8 cellular contexts compared by ENCODE assay signal in genomic region chr1:6199298-6200187, GRCh38. TPM values are rescaled to one million over a fixed set of nuclear protein-coding genes. Genes with fewer than 3 reads are reported as not detected.
DNase-seq lines count a peak whose midpoint lies in the region; ATAC-seq and TF ChIP-seq lines count a peak whose summit lies in the region.

RPL22 (minus strand) TSS chr1:6199595; CDS start chr1:6199573, 22 bp downstream.

- H3K9ac ChIP-seq in BLaER1 = peak within 1 kb of the TSS; percentile 99

- POLR2A ChIA-PET in activated CD4-positive, alpha-beta T cell treated with anti-CD3 and anti-CD28 coated beads, Interleukin-2, amount 10 ng/mL, durations not matched to agents 7 days and 5 days (lab: Charles Lee) = no interaction called here

- H4K20me1 ChIP-seq in BLaER1 = peaks cover 47% of the 10 kb centered on the region

- peak within 1 kb of the TSS; percentile 99 for H3K27ac ChIP-seq in BLaER1
- H3K27ac ChIP-seq in coronary artery = peak within 1 kb of the TSS; percentile 53 to 80
- H3K27ac ChIP-seq in layer of hippocampus (ENCODE audit: low read depth, low read length) = peak within 1 kb of the TSS; percentile 54

- H3K27ac Mint-ChIP-seq in activated CD4-positive, alpha-beta T cell treated with anti-CD3 and anti-CD28 coated beads, Interleukin-2, amount 10 ng/mL, durations not matched to agents 7 days and 5 days = peak within 1 kb of the TSS; percentile 83

- peaks cover 36% of the 10 kb centered on the region for H3K36me3 ChIP-seq in BLaER1

- peaks cover 6% of the 10 kb centered on the region for H3K27me3 ChIP-seq in BLaER1
- peaks cover 2% of the 10 kb centered on the region for H3K27me3 ChIP-seq in layer of hippocampus (ENCODE audit: control insufficient read depth, insufficient read depth, low read length)

- no peaks in the 10 kb centered on the region for H3K9me3 ChIP-seq in BLaER1

- ATAC-seq in GM19328 (IDR thresholded peaks at IDR 0.05; ENCODE audit: unreplicated experiment) = peak; percentile 95
- ATAC-seq in HG03520 (IDR thresholded peaks at IDR 0.05; ENCODE audit: unreplicated experiment) = peak; percentile 95

- peaks cover 26% of the 10 kb centered on the region for H3K36me3 Mint-ChIP-seq in activated CD4-positive, alpha-beta T cell treated with anti-CD3 and anti-CD28 coated beads, Interleukin-2, amount 10 ng/mL, durations not matched to agents 7 days and 5 days (ENCODE audit: low read depth)

- peaks cover 31% of the 10 kb centered on the region for H3K4me1 ChIP-seq in BLaER1

- no peak for TF ChIP-seq CTCF in coronary artery (IDR thresholded peaks at IDR 0.05)

- no peaks in the 10 kb centered on the region for H3K27me3 Mint-ChIP-seq in activated CD4-positive, alpha-beta T cell treated with anti-CD3 and anti-CD28 coated beads, Interleukin-2, amount 10 ng/mL, durations not matched to agents 7 days and 5 days

- H3K4me1 Mint-ChIP-seq in activated CD4-positive, alpha-beta T cell treated with anti-CD3 and anti-CD28 coated beads, Interleukin-2, amount 10 ng/mL, durations not matched to agents 7 days and 5 days = peaks cover 41% of the 10 kb centered on the region

- H3K9me3 Mint-ChIP-seq in activated CD4-positive, alpha-beta T cell treated with anti-CD3 and anti-CD28 coated beads, Interleukin-2, amount 10 ng/mL, durations not matched to agents 7 days and 5 days = no peaks in the 10 kb centered on the region

- H3K4me2 ChIP-seq in BLaER1 = peak within 1 kb of the TSS; percentile 89

- CTCF ChIA-PET in activated CD4-positive, alpha-beta T cell treated with anti-CD3 and anti-CD28 coated beads, Interleukin-2, amount 10 ng/mL, durations not matched to agents 7 days and 5 days (lab: Charles Lee) = interaction anchor here (1.0 to 1.6 kb wide), 4 partner anchors 9 to 401 kb away, joined by 3 to 4 read pairs (median 4); no protein-coding TSS in a partner anchor

- peak within 1 kb of the TSS; percentile 84 for H3K4me3 Mint-ChIP-seq in activated CD4-positive, alpha-beta T cell treated with anti-CD3 and anti-CD28 coated beads, Interleukin-2, amount 10 ng/mL, durations not matched to agents 7 days and 5 days

- DNase-seq in NCI-H69 (lab: John Stamatoyannopoulos, UW) (peak; percentile 97), coronary artery (ENCODE audit: low spot score) (peak; percentile 97)
- DNase-seq in activated CD4-positive, alpha-beta T cell treated with anti-CD3 and anti-CD28 coated beads, Interleukin-2, amount 10 ng/mL, durations not matched to agents 7 days and 5 days = peak; percentile 99
- peak; percentile 90 to 95 for DNase-seq in stimulated activated CD4-positive, alpha-beta T cell treated with anti-CD3 and anti-CD28 coated beads, Interleukin-1b, Interleukin-23, amount 100 ng/mL, for 4 hours (ENCODE audit: low read depth in 2 of 2)

- H3K4me3 ChIP-seq in BLaER1 (peak within 1 kb of the TSS; percentile 87), coronary artery (peak within 1 kb of the TSS; percentile 96)

RNA-seq across cellular contexts. Expression of gene RPL22, which starts in this region (rescaled TPM):
- 100 to 1,000 TPM; 328 to 370 TPM for total RNA-seq in activated CD4-positive, alpha-beta T cell treated with anti-CD3 and anti-CD28 coated beads, Interleukin-2, amount 10 ng/mL, durations not matched to agents 7 days and 5 days

Comparison
In these comparisons a context has a peak if more than half of its experiments do, and no peak if none do; other contexts are left out.
1. Peak in every context shown above with its lines: DNase-seq, ATAC-seq, H3K4me3 ChIP-seq and H3K27ac ChIP-seq.